8 cellular contexts compared by ENCODE assay signal in the genomic region with DNA sequence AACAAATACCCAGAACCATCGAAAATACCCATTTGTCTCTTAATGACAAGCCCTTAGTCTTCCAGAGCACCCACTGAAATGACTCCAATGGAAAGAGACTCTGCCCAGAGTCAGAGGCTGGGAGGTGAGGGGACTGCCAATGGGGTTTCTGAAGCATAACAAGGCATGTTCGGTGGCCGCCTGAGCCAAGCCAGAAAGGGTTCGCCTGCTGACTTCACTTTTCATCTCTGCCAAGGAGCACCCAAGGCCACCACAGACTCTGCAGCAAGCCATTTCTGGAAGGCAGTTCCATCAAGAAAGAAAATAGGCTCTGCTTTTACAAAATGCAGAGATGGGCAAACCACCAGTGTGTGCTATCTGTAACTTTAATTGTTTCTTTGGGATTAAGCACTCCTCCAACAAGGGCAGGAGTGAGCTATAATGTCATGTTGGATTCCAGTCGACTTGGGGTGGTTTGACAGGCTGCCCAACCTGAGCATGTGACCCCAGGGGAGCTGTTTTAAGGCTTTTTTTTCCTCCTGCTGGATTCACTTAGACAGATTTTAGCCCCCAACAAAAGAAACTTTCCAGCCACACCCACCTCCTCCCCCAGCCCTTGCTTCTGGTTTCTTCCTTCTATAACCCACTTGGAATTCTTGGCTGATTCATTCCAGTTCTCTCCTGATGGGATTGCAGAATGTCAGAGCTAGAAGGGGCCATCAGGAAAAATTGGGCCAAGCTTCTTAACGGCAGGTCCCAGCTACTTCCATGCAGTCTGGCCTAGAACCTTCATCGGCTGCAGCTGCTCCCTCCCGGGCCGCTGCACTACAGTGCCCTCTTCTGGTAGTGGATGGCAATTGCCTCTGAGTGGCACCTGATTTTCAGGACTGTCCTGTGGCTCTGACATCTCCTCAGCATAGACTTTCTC. TPM values are rescaled to one million over a fixed set of nuclear protein-coding genes. Genes with fewer than 3 reads are reported as not detected.
DNase-seq lines count a peak whose midpoint lies in the region; ATAC-seq and TF ChIP-seq lines count a peak whose summit lies in the region.

No MANE protein-coding gene starts in this region.

- H3K36me3 Mint-ChIP-seq in T-cell: no peaks in the 10 kb centered on the region

- H3K4me3 Mint-ChIP-seq in T-cell: no peak overlapping the region

- no peaks in the 10 kb centered on the region for H3K36me3 ChIP-seq in adipocyte (ENCODE audit: control insufficient read depth, insufficient read depth, low read length, severe bottlenecking)
- H3K36me3 ChIP-seq in left ventricle myocardium inferior: no peaks in the 10 kb centered on the region

- peak overlapping the region in 1 of 2 donors; percentile 22 for H3K27ac Mint-ChIP-seq in T-cell

- H3K9me3 Mint-ChIP-seq in T-cell: no peaks in the 10 kb centered on the region

- peaks cover 3% of the 10 kb centered on the region for H3K9me3 ChIP-seq in adipocyte (ENCODE audit: control insufficient read depth, low read length)
- peaks cover 4% of the 10 kb centered on the region for H3K9me3 ChIP-seq in left ventricle myocardium inferior (replicated peaks)

- peaks cover 16 to 25% (median 19%) of the 10 kb centered on the region in 3 donors for H3K4me1 Mint-ChIP-seq in T-cell

- intact Hi-C loops in left ventricle myocardium inferior (cut with micrococcal nuclease) (loop anchor here (5.0 kb wide), 1 partner anchor 801 kb away; no protein-coding TSS in a partner anchor), sciatic nerve (cut with DNase I) (loop anchor here (10.0 kb wide), 1 partner anchor 799 kb away; no protein-coding TSS in a partner anchor)

- no peak overlapping the region for H3K27ac ChIP-seq in left ventricle myocardium inferior (replicated peaks)

- peak; percentile 97 for TF ChIP-seq CTCF in left ventricle myocardium inferior (IDR thresholded peaks at IDR 0.05; ENCODE audit: borderline replicate concordance)

- H3K4me3 ChIP-seq in adipocyte (ENCODE audit: low read length) (no peak overlapping the region), left ventricle myocardium inferior (no peak overlapping the region)

- ATAC-seq in GM21529 (IDR thresholded peaks at IDR 0.05; ENCODE audit: unreplicated experiment): peak; percentile 78
- ATAC-seq in T-cell (replicated peaks in 1 of 4): peak; percentile 47 to 81 (median 57)
- peak; percentile 82 for ATAC-seq in sciatic nerve
- no peak for ATAC-seq in HG02884 (IDR thresholded peaks at IDR 0.05; ENCODE audit: unreplicated experiment)

- H3K4me1 ChIP-seq in adipocyte (ENCODE audit: control insufficient read depth, insufficient read depth, low read length) (peaks cover 25% of the 10 kb centered on the region), left ventricle myocardium inferior (peaks cover 15% of the 10 kb centered on the region)

- CTCF ChIA-PET in T-cell (lab: Charles Lee): interaction anchor here (0.5 to 1.3 kb wide), 19 partner anchors 8 to 1280 kb away, joined by 3 to 11 read pairs (median 4); a partner anchor contains a TSS

- H3K27me3 Mint-ChIP-seq in T-cell: peaks cover 16 to 19% of the 10 kb centered on the region in 2 donors

- POLR2A ChIA-PET in T-cell (lab: Charles Lee): interaction anchor here (0.6 to 0.7 kb wide), 2 partner anchors 10 to 37 kb away, joined by 3 read pairs; no protein-coding TSS in a partner anchor

- peak overlapping the region; percentile 18 for H3K9ac ChIP-seq in adipocyte (ENCODE audit: low read length)

- peak; percentile 77 for DNase-seq in COLO668 (lab: John Stamatoyannopoulos, UW; ENCODE audit: unreplicated experiment)
- DNase-seq in NCI-H1092 (lab: John Stamatoyannopoulos, UW): peak; percentile 37
- DNase-seq in T-cell: peak; percentile 38 to 75 (median 62)
- peak; percentile 84 for DNase-seq in adipocyte (ENCODE audit: low read depth)
- DNase-seq in left ventricle myocardium inferior: peak; percentile 63
- DNase-seq in sciatic nerve (ENCODE audit: low spot score): peak; percentile 84

- H3K27me3 ChIP-seq in adipocyte (replicated peaks; ENCODE audit: control insufficient read depth, insufficient read depth, low read length): no peaks in the 10 kb centered on the region
- no peaks in the 10 kb centered on the region for H3K27me3 ChIP-seq in left ventricle myocardium inferior (ENCODE audit: low read depth)

RNA-seq across cellular contexts. Expression of a gene that starts 24.1 kb away (rescaled TPM):
- total RNA-seq in T-cell (10 to 100 TPM in 4 of 5 donors, 1 to 10 TPM in 1; 9.0 to 13.8 (median 11.7) TPM), left ventricle myocardium inferior (51.8 TPM), sciatic nerve (30.3 TPM)
